In genomic region chr6:147742445-147742844, GRCh38 we compare ENCODE assay signal across 18 cellular contexts.
DNase-seq lines count a peak whose midpoint lies in the region; ATAC-seq and TF ChIP-seq lines count a peak whose summit lies in the region.
"Had no signal": no experiment of that assay in that cellular context is flagged by ENCODE, and none has a peak within 500 bp of the region (broad histone marks: within the 10 kb centered on the region; RNA-seq: fewer than 3 reads in every experiment).

No MANE protein-coding gene starts in this region.

- H4K5ac ChIP-seq in H9 (ENCODE audit: insufficient read length, low read depth, low read length) = no peak overlapping the region

- intact Hi-C loops in Panc1 (cut with micrococcal nuclease; ENCODE audit: unreplicated experiment) = no loop called here

- H3K4me2 ChIP-seq in H9 (ENCODE audit: insufficient read depth, insufficient read length, low read length) = no peak overlapping the region
- no peak overlapping the region for H3K4me2 ChIP-seq in neural progenitor cell
- no peak overlapping the region for H3K4me2 ChIP-seq in trophoblast cell (ENCODE audit: low read length)
- H3K4me2 ChIP-seq: GM23338 had no signal

- H3K36me3 Mint-ChIP-seq in H9 (ENCODE audit: insufficient read depth in 1 of 3, low read depth in 3 of 3) (no peaks in the 10 kb centered on the region), endodermal cell (ENCODE audit: low read depth) (no peaks in the 10 kb centered on the region), neural progenitor cell (no peaks in the 10 kb centered on the region)

- no peaks in the 10 kb centered on the region for H3K27me3 Mint-ChIP-seq in H9 (ENCODE audit: low read depth)
- H3K27me3 Mint-ChIP-seq in endodermal cell (ENCODE audit: insufficient read depth) = no peaks in the 10 kb centered on the region
- H3K27me3 Mint-ChIP-seq in neural progenitor cell (ENCODE audit: insufficient read depth, low read depth) = no peaks in the 10 kb centered on the region
- H3K27me3 Mint-ChIP-seq: B cell had no signal

- H4K8ac ChIP-seq in H9 (replicated peaks; ENCODE audit: insufficient read length, low read depth, low read length) = no peak overlapping the region
- H4K8ac ChIP-seq in trophoblast cell (ENCODE audit: low read depth, low read length) = no peak overlapping the region

- no peak overlapping the region for H3K56ac ChIP-seq in H9 (ENCODE audit: insufficient read length, low read depth, low read length)

- BruUV-seq in Panc1 (replicated peaks; lab: Mats Ljungman, UMichigan) = no TSS peak

- DNase-seq in H9 (no peak), Panc1 (ENCODE audit: low read depth, low spot score) (no peak), endodermal cell (no peak), neural progenitor cell (ENCODE audit: low spot score) (peak; percentile 24), trophoblast cell (no peak), NAMALWA (ENCODE audit: low spot score) (no peak)
- DNase-seq: C1 segment of cervical spinal cord; Calu3; CD4-positive, alpha-beta T cell; DMS 273 treated with DMSO at 0.1 percent for 48 hours; HFFc6 had no signal

- no peaks in the 10 kb centered on the region for H3K23me2 ChIP-seq in H9 (ENCODE audit: insufficient read length, low read depth, low read length, poor library complexity, severe bottlenecking)

- no peak overlapping the region for H3K4me3 Mint-ChIP-seq in H9
- H3K4me3 Mint-ChIP-seq in endodermal cell = no peak overlapping the region
- no peak overlapping the region for H3K4me3 Mint-ChIP-seq in neural progenitor cell
- H3K4me3 Mint-ChIP-seq: B cell; CD4-positive, alpha-beta T cell; GM23338; HFFc6 had no signal

- H3K4ac ChIP-seq in H9 (ENCODE audit: low read depth, low read length) = no peak overlapping the region
- H3K4ac ChIP-seq in trophoblast cell (ENCODE audit: low read depth, low read length) = no peak overlapping the region

- H3K36me3 ChIP-seq in Panc1 (ENCODE audit: control insufficient read depth, insufficient read depth, low read length) (no peaks in the 10 kb centered on the region), endodermal cell (ENCODE audit: control insufficient read depth, insufficient read depth, low read length) (no peaks in the 10 kb centered on the region), neural progenitor cell (no peaks in the 10 kb centered on the region), trophoblast cell (ENCODE audit: control insufficient read depth in 1 of 2, insufficient read depth in 2 of 2, low read length in 2 of 2) (no peaks in the 10 kb centered on the region)
- H3K36me3 ChIP-seq: HAP-1 had no signal

- WGBS in H9 (ENCODE audit: extremely low coverage, insufficient read length, low lambda C conversion rate) = no CpG with 5 or more reads among the region's 3 CpGs
- WGBS in endodermal cell (ENCODE audit: insufficient coverage in 1 of 2, insufficient read length in 1 of 2), 2 experiments = 85 to 100% methylated on average over 1 to 2 of the region's 3 CpGs
- no CpG with 5 or more reads among the region's 3 CpGs for WGBS in trophoblast cell (ENCODE audit: extremely low coverage, insufficient coverage, insufficient read length)

- no peaks in the 10 kb centered on the region for H4K20me1 ChIP-seq in H9 (ENCODE audit: control insufficient read depth, insufficient read depth, insufficient read length)
- H4K20me1 ChIP-seq in neural progenitor cell (ENCODE audit: low read depth) = no peaks in the 10 kb centered on the region

- H3K27me3 ChIP-seq in H9 (ENCODE audit: insufficient read depth, low read length) = no peaks in the 10 kb centered on the region
- no peaks in the 10 kb centered on the region for H3K27me3 ChIP-seq in Panc1 (ENCODE audit: control insufficient read depth, insufficient read depth, low read length)
- H3K27me3 ChIP-seq in endodermal cell (ENCODE audit: control insufficient read depth, insufficient read depth, low read length, poor library complexity, severe bottlenecking) = no peaks in the 10 kb centered on the region
- no peaks in the 10 kb centered on the region for H3K27me3 ChIP-seq in neural progenitor cell
- no peaks in the 10 kb centered on the region for H3K27me3 ChIP-seq in trophoblast cell (ENCODE audit: insufficient read depth, low read length)

- H2AFZ ChIP-seq in H9 (ENCODE audit: low read length) = no peak overlapping the region
- H2AFZ ChIP-seq in neural progenitor cell (replicated peaks) = no peak overlapping the region
- H2AFZ ChIP-seq in trophoblast cell (ENCODE audit: insufficient read depth, low read length, poor library complexity) = no peak overlapping the region
- H2AFZ ChIP-seq: GM23338 had no signal

- H3K27ac ChIP-seq in H9 (ENCODE audit: insufficient read length, low read depth, low read length) (no peak overlapping the region), Panc1 (ENCODE audit: low read length) (no peak overlapping the region), endodermal cell (ENCODE audit: low read depth, low read length) (no peak overlapping the region), neural progenitor cell (no peak overlapping the region), trophoblast cell (ENCODE audit: low read depth, low read length) (no peak overlapping the region)
- H3K27ac ChIP-seq: HL-60 had no signal

- H4K91ac ChIP-seq in H9 (ENCODE audit: insufficient read length, low read depth, low read length) (no peak overlapping the region), trophoblast cell (ENCODE audit: low read depth, low read length) (no peak overlapping the region)

- H3K9ac ChIP-seq in H9 (ENCODE audit: extremely low read depth, insufficient read length, low read length) (no peak overlapping the region), endodermal cell (ENCODE audit: extremely low read depth, low read length, poor library complexity, severe bottlenecking) (no peak overlapping the region), neural progenitor cell (no peak overlapping the region), trophoblast cell (ENCODE audit: low read length) (no peak overlapping the region)

- POLR2A ChIA-PET in Panc1 (lab: Charles Lee) = no interaction called here

- no peak overlapping the region for H3T11ph ChIP-seq in H9 (ENCODE audit: low read length)

- TF ChIP-seq CTCF in H9 (conservative IDR thresholded peaks at IDR 0.05) (peak; percentile 25; the same call in 1 of the 3 replicates), Panc1 (IDR thresholded peaks at IDR 0.05) (peak; percentile 9; the same call in 1 of the 2 replicates), endodermal cell (conservative IDR thresholded peaks at IDR 0.05) (peak; percentile 53), neural progenitor cell (IDR thresholded peaks at IDR 0.05) (peak; percentile 31)

- H2BK5ac ChIP-seq in H9 (ENCODE audit: insufficient read length, low read length) (no peak overlapping the region), trophoblast cell (ENCODE audit: low read depth, low read length, poor library complexity) (no peak overlapping the region)

- ATAC-seq in Panc1 = no peak
- no peak for ATAC-seq in HG03045 (IDR thresholded peaks at IDR 0.05; ENCODE audit: unreplicated experiment)
- no peak for ATAC-seq in GM21367 (IDR thresholded peaks at IDR 0.05; ENCODE audit: unreplicated experiment)
- ATAC-seq: GM12878, GM23338 had no signal

- no peaks in the 10 kb centered on the region for H3K9me3 Mint-ChIP-seq in H9
- H3K9me3 Mint-ChIP-seq in endodermal cell = no peaks in the 10 kb centered on the region
- H3K9me3 Mint-ChIP-seq in neural progenitor cell = no peaks in the 10 kb centered on the region
- H3K9me3 Mint-ChIP-seq: CD4-positive, alpha-beta T cell; GM23338 had no signal

- H2AK5ac ChIP-seq in H9 (ENCODE audit: insufficient read length, low read length) (no peak overlapping the region), trophoblast cell (ENCODE audit: low read length) (no peak overlapping the region)

- no peak overlapping the region for H3K4me3 ChIP-seq in Panc1 (ENCODE audit: low read depth in 2 of 2, low read length in 2 of 2)
- no peak overlapping the region for H3K4me3 ChIP-seq in endodermal cell (ENCODE audit: low read length)
- no peak overlapping the region for H3K4me3 ChIP-seq in neural progenitor cell
- H3K4me3 ChIP-seq in trophoblast cell (ENCODE audit: low read depth, low read length) = no peak overlapping the region
- H3K4me3 ChIP-seq: GM12878, GM23338, HAP-1 had no signal

- H3K9me3 ChIP-seq in H9 (ENCODE audit: control insufficient read depth, low read depth, low read length) (no peaks in the 10 kb centered on the region), Panc1 (ENCODE audit: control insufficient read depth, insufficient read depth, low read depth, low read length) (no peaks in the 10 kb centered on the region), endodermal cell (ENCODE audit: control insufficient read depth, low read length) (no peaks in the 10 kb centered on the region), neural progenitor cell (ENCODE audit: low read depth) (no peaks in the 10 kb centered on the region), trophoblast cell (ENCODE audit: insufficient read depth, low read depth, low read length) (no peaks in the 10 kb centered on the region)
- H3K9me3 ChIP-seq: HAP-1 had no signal

- no peak overlapping the region for H3K14ac ChIP-seq in H9 (ENCODE audit: insufficient read depth, low read length)
- no peak overlapping the region for H3K14ac ChIP-seq in trophoblast cell (ENCODE audit: low read length)

- H3K23ac ChIP-seq in H9 (ENCODE audit: insufficient read length, low read depth, low read length) (no peak overlapping the region), trophoblast cell (ENCODE audit: low read length) (no peak overlapping the region)

- H3K4me1 Mint-ChIP-seq in H9 = peaks cover 12 to 14% of the 10 kb centered on the region in 2 experiments
- H3K4me1 Mint-ChIP-seq in endodermal cell = peaks cover 5% of the 10 kb centered on the region
- H3K4me1 Mint-ChIP-seq in neural progenitor cell = peaks cover 9% of the 10 kb centered on the region
- H3K4me1 Mint-ChIP-seq: B cell had no signal

- H3K79me1 ChIP-seq in H9 (ENCODE audit: insufficient read depth, low read depth, low read length, poor library complexity, severe bottlenecking) = no peaks in the 10 kb centered on the region
- peaks cover 11% of the 10 kb centered on the region for H3K79me1 ChIP-seq in trophoblast cell (ENCODE audit: low read length)

- no peak overlapping the region for H2BK20ac ChIP-seq in H9 (ENCODE audit: low read depth, low read length, poor library complexity, severe bottlenecking)

- CTCF ChIA-PET in Panc1 (lab: Charles Lee) = no interaction called here

- H3K27ac Mint-ChIP-seq in H9 (no peak overlapping the region), endodermal cell (no peak overlapping the region), neural progenitor cell (no peak overlapping the region)
- H3K27ac Mint-ChIP-seq: B cell; CD4-positive, alpha-beta T cell; GM23338; HFFc6 had no signal

- no peak overlapping the region for H4K12ac ChIP-seq in trophoblast cell (ENCODE audit: low read depth, low read length)

- no peak overlapping the region for H3K18ac ChIP-seq in H9 (ENCODE audit: insufficient read length, low read depth, low read length)
- no peak overlapping the region for H3K18ac ChIP-seq in trophoblast cell (ENCODE audit: low read length)

- H3F3A ChIP-seq in neural progenitor cell (ENCODE audit: low read depth) = no peaks in the 10 kb centered on the region

- H2BK120ac ChIP-seq in H9 (ENCODE audit: low read depth, low read length, poor library complexity, severe bottlenecking) = no peak overlapping the region
- H2BK120ac ChIP-seq in trophoblast cell (ENCODE audit: insufficient read depth, low read length, poor library complexity) = no peak overlapping the region

- H2BK12ac ChIP-seq in H9 (ENCODE audit: insufficient read length, low read depth, low read length) = no peak overlapping the region
- no peak overlapping the region for H2BK12ac ChIP-seq in trophoblast cell (ENCODE audit: low read length)

- H3K4me1 ChIP-seq in H9 (ENCODE audit: insufficient read depth, low read length) = no peaks in the 10 kb centered on the region; the same call in 1 of the 2 replicates
- no peaks in the 10 kb centered on the region for H3K4me1 ChIP-seq in Panc1 (ENCODE audit: control insufficient read depth, insufficient read depth, low read length)
- no peaks in the 10 kb centered on the region for H3K4me1 ChIP-seq in endodermal cell (ENCODE audit: control insufficient read depth, insufficient read depth, low read length)
- H3K4me1 ChIP-seq in neural progenitor cell = no peaks in the 10 kb centered on the region
- H3K4me1 ChIP-seq in trophoblast cell (ENCODE audit: control insufficient read depth in 1 of 2, insufficient read depth in 2 of 2, low read length in 2 of 2) = peaks cover 11 to 14% of the 10 kb centered on the region in 2 experiments
- H3K4me1 ChIP-seq: HAP-1 had no signal

- in situ Hi-C loops in Panc1 (cut with HindIII; ENCODE audit: low pct_unique_long_range_greater_than_20kb, low sequenced_read_pairs) = no loop called here

- H3K79me2 ChIP-seq in H9 (ENCODE audit: insufficient read depth, low read length) (no peaks in the 10 kb centered on the region), neural progenitor cell (ENCODE audit: low read depth) (no peaks in the 10 kb centered on the region), trophoblast cell (ENCODE audit: control insufficient read depth, insufficient read depth, low read length, poor library complexity) (no peaks in the 10 kb centered on the region)

- H2BK15ac ChIP-seq in H9 (ENCODE audit: low read depth, low read length) = no peak overlapping the region
